22 cellular contexts compared by ENCODE assay signal in the genomic region with DNA sequence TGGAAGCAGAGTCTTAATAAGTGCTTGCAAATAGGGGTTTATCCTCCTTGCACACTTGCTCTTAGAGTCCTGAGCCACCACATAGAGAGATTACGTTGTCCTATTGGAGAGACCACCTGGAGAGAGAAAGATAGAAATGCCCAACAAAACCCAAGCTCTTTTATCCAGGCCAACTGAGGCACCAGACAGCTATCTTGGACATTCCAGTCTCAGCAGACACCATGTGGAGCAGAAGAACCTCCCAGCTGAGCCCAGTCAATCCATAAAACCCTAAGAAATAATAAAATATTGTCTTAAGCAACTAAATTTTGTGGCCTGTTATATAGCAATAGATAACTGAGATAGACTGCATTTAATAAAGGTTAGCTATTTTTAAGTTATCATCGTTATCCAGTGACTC.
"Had no signal": no experiment of that assay in that cellular context is flagged by ENCODE, and none has a peak within 500 bp of the region (broad histone marks: within the 10 kb centered on the region; RNA-seq: fewer than 3 reads in every experiment).

No MANE protein-coding gene starts in this region.

- H3K4me1 ChIP-seq: colonic mucosa, esophagus squamous epithelium, left lung, lower lobe of right lung had no signal

- ATAC-seq: effector memory CD8-positive, alpha-beta T cell; gastrocnemius medialis; heart right ventricle; left cardiac atrium; left ventricle myocardium superior; lower lobe of right lung; naive thymus-derived CD4-positive, alpha-beta T cell had no signal

- FAIRE-seq: endothelial cell of umbilical vein, islet of Langerhans, keratinocyte had no signal

- H3K9me3 ChIP-seq: colonic mucosa had no signal

- H3K27me3 ChIP-seq: colonic mucosa, esophagus squamous epithelium, gastrocnemius medialis, heart right ventricle, left lung had no signal

- H3K36me3 ChIP-seq: colonic mucosa, esophagus squamous epithelium, gastrocnemius medialis, heart right ventricle, left lung, lower lobe of right lung had no signal

- H3K27ac ChIP-seq: colonic mucosa, esophagus squamous epithelium, gastrocnemius medialis, heart right ventricle, left lung, lower lobe of right lung had no signal

- H3K4me3 ChIP-seq: colonic mucosa, esophagus squamous epithelium, gastrocnemius medialis, heart right ventricle, left lung, lower lobe of right lung had no signal

- DNase-seq: colonic mucosa; cortex of kidney; effector CD8-positive, alpha-beta T cell; effector memory CD8-positive, alpha-beta T cell; esophagus squamous epithelium; foreskin fibroblast; foreskin melanocyte; gastrocnemius medialis; glutamatergic neuron; head of caudate nucleus; heart right ventricle; hippocampal formation; left cardiac atrium; left lung; left ventricle myocardium superior; lower lobe of right lung; mesendoderm; midbrain; naive thymus-derived CD4-positive, alpha-beta T cell had no signal
